Comparison of ENCODE assay signal across 11 cellular contexts in the genomic region with DNA sequence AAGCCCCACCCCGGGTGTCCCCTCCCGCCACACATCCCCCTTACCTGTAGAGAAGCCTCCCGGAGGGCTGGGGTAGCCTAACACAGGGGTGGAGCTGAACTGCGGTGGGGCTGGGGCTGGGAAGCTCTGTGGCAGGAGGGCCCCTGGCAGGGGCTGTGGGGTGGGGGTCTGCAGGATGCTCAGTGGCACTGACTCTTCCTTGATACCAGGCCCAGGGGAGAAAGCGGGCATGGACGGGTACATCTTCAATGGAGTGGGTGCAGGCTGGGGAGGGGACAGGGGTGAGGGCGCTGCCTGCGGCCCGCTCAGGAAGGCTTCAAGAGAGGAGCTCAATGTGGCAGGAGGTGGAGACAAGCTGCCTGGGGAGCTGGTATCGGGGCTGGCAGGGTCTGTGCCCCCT. TPM values are rescaled to one million over a fixed set of nuclear protein-coding genes. Genes with fewer than 3 reads are reported as not detected.
DNase-seq lines count a peak whose midpoint lies in the region; ATAC-seq and TF ChIP-seq lines count a peak whose summit lies in the region.
"Had no signal": no experiment of that assay in that cellular context is flagged by ENCODE, and none has a peak within 500 bp of the region (broad histone marks: within the 10 kb centered on the region; RNA-seq: fewer than 3 reads in every experiment).

No MANE protein-coding gene starts in this region.

- H3K4me3 ChIP-seq in SK-N-MC (no peak overlapping the region), dorsolateral prefrontal cortex (peak overlapping the region in 33 of 59 donors; percentile 4 to 90 (median 78))
- H3K4me3 ChIP-seq: thyroid gland had no signal

- peaks cover 34% of the 10 kb centered on the region for H3K36me3 Mint-ChIP-seq in activated CD8-positive, alpha-beta memory T cell treated with anti-CD3 and anti-CD28 coated beads, Interleukin-2, amount 10 ng/mL, durations not matched to agents 7 days and 5 days
- peaks cover 10% of the 10 kb centered on the region for H3K36me3 Mint-ChIP-seq in progenitor cell of endocrine pancreas (ENCODE audit: insufficient read depth)

- H3K9me3 ChIP-seq in SK-N-MC (ENCODE audit: low read depth, low read length), result no peaks in the 10 kb centered on the region
- H3K9me3 ChIP-seq: thyroid gland had no signal

- H3K27ac Mint-ChIP-seq in activated CD8-positive, alpha-beta memory T cell treated with anti-CD3 and anti-CD28 coated beads, Interleukin-2, amount 10 ng/mL, durations not matched to agents 7 days and 5 days, result peak overlapping the region; percentile 71
- H3K27ac Mint-ChIP-seq in stimulated activated naive CD8-positive, alpha-beta T cell treated with anti-CD3 and anti-CD28 coated beads, Interleukin-15, amount 100 ng/mL, for 72 hours, result peak overlapping the region; percentile 13 to 83
- no peak overlapping the region for H3K27ac Mint-ChIP-seq in progenitor cell of endocrine pancreas
- H3K27ac Mint-ChIP-seq: activated B cell treated with CpG ODN at 0.5 μM for 24 hours had no signal

- TF ChIP-seq CTCF in dorsolateral prefrontal cortex (IDR thresholded peaks at IDR 0.05 in 54 of 56, conservative IDR thresholded peaks at IDR 0.05 in 2 of 56; ENCODE audit: low read depth in 1 of 56, partially characterized antibody in 56 of 56), result no peak
- TF ChIP-seq CTCF in progenitor cell of endocrine pancreas (IDR thresholded peaks at IDR 0.05; ENCODE audit: unreplicated experiment), result no peak

- no peak for DNase-seq in activated CD8-positive, alpha-beta memory T cell treated with anti-CD3 and anti-CD28 coated beads, Interleukin-2, amount 10 ng/mL, durations not matched to agents 7 days and 5 days
- no peak for DNase-seq in activated CD8-positive, alpha-beta memory T cell treated with anti-CD3 and anti-CD28 coated beads, Interleukin-2, amount 50 U/mL, for 48 hours
- DNase-seq in SK-N-MC (ENCODE audit: low read depth, low spot score) (no peak), dorsolateral prefrontal cortex (no peak), SIG-M5 treated with dmso at 0.1 percent for 504 hours (lab: John Stamatoyannopoulos, UW; ENCODE audit: unreplicated experiment) (no peak), progenitor cell of endocrine pancreas (ENCODE audit: low spot score, unreplicated experiment) (no peak)
- no peak for DNase-seq in stimulated activated naive CD8-positive, alpha-beta T cell treated with anti-CD3 and anti-CD28 coated beads, Interleukin-15, amount 100 ng/mL, for 72 hours
- DNase-seq in activated effector memory CD4-positive, alpha-beta T cell treated with anti-CD3 and anti-CD28 coated beads, Interleukin-2, amount 50 U/mL, for 16 hours, result no peak
- DNase-seq: MM.1S, thyroid gland had no signal

- H3K36me3 ChIP-seq in SK-N-MC (ENCODE audit: insufficient read depth, low read length), result peaks cover 54% of the 10 kb centered on the region

- intact Hi-C loops in dorsolateral prefrontal cortex (cut with DNase I), result loop anchor here (2.0 to 10.0 kb wide), 4 partner anchors 17 to 545 kb away; partner anchors contain the start of genes DRC3 (in 1 of the 2), SHMT1 (in 1 of the 2), SREBF1 (in 1 of the 2) and TOM1L2 (in 1 of the 2)

- no peaks in the 10 kb centered on the region for H3K27me3 Mint-ChIP-seq in activated CD8-positive, alpha-beta memory T cell treated with anti-CD3 and anti-CD28 coated beads, Interleukin-2, amount 10 ng/mL, durations not matched to agents 7 days and 5 days
- H3K27me3 Mint-ChIP-seq in stimulated activated naive CD8-positive, alpha-beta T cell treated with anti-CD3 and anti-CD28 coated beads, Interleukin-15, amount 100 ng/mL, for 72 hours, result no peaks in the 10 kb centered on the region
- H3K27me3 Mint-ChIP-seq in progenitor cell of endocrine pancreas, result no peaks in the 10 kb centered on the region
- H3K27me3 Mint-ChIP-seq: activated B cell treated with CpG ODN at 0.5 μM for 24 hours had no signal

- peaks cover 66% of the 10 kb centered on the region for H3K4me1 Mint-ChIP-seq in activated CD8-positive, alpha-beta memory T cell treated with anti-CD3 and anti-CD28 coated beads, Interleukin-2, amount 10 ng/mL, durations not matched to agents 7 days and 5 days
- H3K4me1 Mint-ChIP-seq in stimulated activated naive CD8-positive, alpha-beta T cell treated with anti-CD3 and anti-CD28 coated beads, Interleukin-15, amount 100 ng/mL, for 72 hours, result peaks cover 92% of the 10 kb centered on the region
- H3K4me1 Mint-ChIP-seq in progenitor cell of endocrine pancreas (ENCODE audit: low read depth), result peaks cover 18% of the 10 kb centered on the region

- CTCF ChIA-PET in activated CD8-positive, alpha-beta memory T cell treated with anti-CD3 and anti-CD28 coated beads, Interleukin-2, amount 10 ng/mL, durations not matched to agents 7 days and 5 days (lab: Charles Lee), result interaction anchor here (0.8 to 4.8 kb wide), 9 partner anchors 9 to 99 kb away, joined by 3 to 47 read pairs (median 4); no protein-coding TSS in a partner anchor

- peak overlapping the region; percentile 36 for H3K4me3 Mint-ChIP-seq in activated CD8-positive, alpha-beta memory T cell treated with anti-CD3 and anti-CD28 coated beads, Interleukin-2, amount 10 ng/mL, durations not matched to agents 7 days and 5 days
- peak overlapping the region; percentile 71 to 76 for H3K4me3 Mint-ChIP-seq in stimulated activated naive CD8-positive, alpha-beta T cell treated with anti-CD3 and anti-CD28 coated beads, Interleukin-15, amount 100 ng/mL, for 72 hours
- H3K4me3 Mint-ChIP-seq in progenitor cell of endocrine pancreas (ENCODE audit: low read depth), result no peak overlapping the region

- no peaks in the 10 kb centered on the region for H3K9me3 Mint-ChIP-seq in activated CD8-positive, alpha-beta memory T cell treated with anti-CD3 and anti-CD28 coated beads, Interleukin-2, amount 10 ng/mL, durations not matched to agents 7 days and 5 days (ENCODE audit: low read depth)
- no peaks in the 10 kb centered on the region for H3K9me3 Mint-ChIP-seq in stimulated activated naive CD8-positive, alpha-beta T cell treated with anti-CD3 and anti-CD28 coated beads, Interleukin-15, amount 100 ng/mL, for 72 hours
- no peaks in the 10 kb centered on the region for H3K9me3 Mint-ChIP-seq in progenitor cell of endocrine pancreas (ENCODE audit: low read depth)
- H3K9me3 Mint-ChIP-seq: activated B cell treated with CpG ODN at 0.5 μM for 24 hours had no signal

- no peak for ATAC-seq in activated CD8-positive, alpha-beta memory T cell treated with anti-CD3 and anti-CD28 coated beads, Interleukin-2, amount 10 ng/mL, durations not matched to agents 7 days and 5 days
- ATAC-seq in stimulated activated naive CD8-positive, alpha-beta T cell treated with anti-CD3 and anti-CD28 coated beads, Interleukin-15, amount 100 ng/mL, for 72 hours, result peak; percentile 13

- peak overlapping the region; percentile 36 for H3K27ac ChIP-seq in SK-N-MC
- peak overlapping the region in 57 of 59 donors; percentile 44 to 99 (median 93) for H3K27ac ChIP-seq in dorsolateral prefrontal cortex
- H3K27ac ChIP-seq: thyroid gland had no signal

- no peaks in the 10 kb centered on the region for H3K27me3 ChIP-seq in dorsolateral prefrontal cortex
- H3K27me3 ChIP-seq: thyroid gland had no signal

- H3K9ac ChIP-seq in SK-N-MC (ENCODE audit: insufficient read length), result no peak overlapping the region

RNA-seq across cellular contexts. Expression of gene SREBF1, which starts 16.7 kb away (rescaled TPM):
- total RNA-seq in activated CD8-positive, alpha-beta memory T cell treated with anti-CD3 and anti-CD28 coated beads, Interleukin-2, amount 10 ng/mL, durations not matched to agents 7 days and 5 days, result 100 to 1,000 TPM in 1 of 2 experiments, 10 to 100 TPM in 1; 90.6 to 184 TPM
- total RNA-seq in dorsolateral prefrontal cortex (100 to 1,000 TPM in 84 of 120 experiments, 10 to 100 TPM in 36; 57.2 to 359 (median 120) TPM), progenitor cell of endocrine pancreas (85.0 and 98.9 TPM in 2 replicates)
